11 cellular contexts compared by ENCODE assay signal in genomic region chr4:81260443-81261102, GRCh38. TPM values are rescaled to one million over a fixed set of nuclear protein-coding genes. Genes with fewer than 3 reads are reported as not detected.
DNase-seq lines count a peak whose midpoint lies in the region; ATAC-seq and TF ChIP-seq lines count a peak whose summit lies in the region.
"Had no signal": no experiment of that assay in that cellular context is flagged by ENCODE, and none has a peak within 500 bp of the region (broad histone marks: within the 10 kb centered on the region; RNA-seq: fewer than 3 reads in every experiment).

No MANE protein-coding gene starts in this region.

- no peak overlapping the region for H3K4me2 ChIP-seq in PC-3 (ENCODE audit: low read length)

- ATAC-seq in PC-3, result no peak
- peak; percentile 21 for ATAC-seq in foreskin keratinocyte
- no peak for ATAC-seq in GM21619 (IDR thresholded peaks at IDR 0.05; ENCODE audit: unreplicated experiment)
- ATAC-seq: activated T-helper 17 cell treated with anti-CD3 and anti-CD28 coated beads, Interleukin-2, amount 50 U/mL, for 72 hours had no signal

- H3K9me3 ChIP-seq in PC-3 (ENCODE audit: low read length), result no peaks in the 10 kb centered on the region
- H3K9me3 ChIP-seq: ovary had no signal

- CTCF ChIA-PET in PC-3 (lab: Charles Lee), result no interaction called here

- H3F3A ChIP-seq in PC-3 (ENCODE audit: low read length, unreplicated experiment), result no peaks in the 10 kb centered on the region

- peak; percentile 40; the same call in 2 of the 3 replicates for TF ChIP-seq CTCF in GM12872 (IDR thresholded peaks at IDR 0.05; ENCODE audit: insufficient read depth, low read depth, low read length)
- peak; percentile 66 for TF ChIP-seq CTCF in PC-3 (conservative IDR thresholded peaks at IDR 0.05; ENCODE audit: low read depth, low read length)
- peak; percentile 55 for TF ChIP-seq CTCF in foreskin keratinocyte (conservative IDR thresholded peaks at IDR 0.05)

- no peak overlapping the region for H3K4me3 ChIP-seq in PC-3 (ENCODE audit: low read length)
- H3K4me3 ChIP-seq: ovary had no signal

- H4K20me1 ChIP-seq in PC-3 (ENCODE audit: low read length), result no peaks in the 10 kb centered on the region

- no peak overlapping the region for H3K9ac ChIP-seq in PC-3 (ENCODE audit: low read length)

- H3K36me3 ChIP-seq in PC-3 (ENCODE audit: low read depth, low read length), result no peaks in the 10 kb centered on the region
- H3K36me3 ChIP-seq: ovary had no signal

- BruUV-seq in PC-3 (replicated peaks; lab: Mats Ljungman, UMichigan), result no TSS peak

- H2AFZ ChIP-seq in PC-3 (ENCODE audit: low read length), result no peak overlapping the region

- H3K4me1 ChIP-seq in PC-3 (ENCODE audit: insufficient read depth, low read length) (peaks cover 10% of the 10 kb centered on the region; the same call in 1 of the 2 replicates), foreskin keratinocyte (no peaks in the 10 kb centered on the region)

- peak; percentile 26 for DNase-seq in A172 (ENCODE audit: low spot score)
- peak; percentile 32 for DNase-seq in PC-3
- DNase-seq in foreskin keratinocyte, result no peak
- DNase-seq in NCI-H2171 (lab: John Stamatoyannopoulos, UW), result no peak
- no peak for DNase-seq in NCI-H1436 (lab: John Stamatoyannopoulos, UW)
- no peak for DNase-seq in cerebellum (ENCODE audit: low spot score)
- DNase-seq: islet precursor cell, ovary had no signal

- no peaks in the 10 kb centered on the region for H3K9me2 ChIP-seq in PC-3 (replicated peaks; ENCODE audit: low read length)

- no peaks in the 10 kb centered on the region for H3K79me2 ChIP-seq in PC-3 (ENCODE audit: low read length)

- POLR2A ChIA-PET in PC-3 (lab: Charles Lee; ENCODE audit: unreplicated experiment), result no interaction called here

- H3K27me3 ChIP-seq in PC-3 (ENCODE audit: low read length) (no peaks in the 10 kb centered on the region), foreskin keratinocyte (peaks cover 2% of the 10 kb centered on the region)
- H3K27me3 ChIP-seq: ovary had no signal

- intact Hi-C loops in PC-3 (cut with micrococcal nuclease), result loop anchor here (5.0 kb wide), 1 partner anchor 178 kb away; no protein-coding TSS in a partner anchor

- H3K27ac ChIP-seq in PC-3 (ENCODE audit: low read length) (no peak overlapping the region), foreskin keratinocyte (no peak overlapping the region)
- H3K27ac ChIP-seq: ovary had no signal

RNA-seq across cellular contexts. Expression of gene PRKG2, which starts 45.6 kb away (rescaled TPM):
- 0.02 and 0.05 TPM in 2 replicates for total RNA-seq in A172 (2014; rRNA removed; shearing (Covaris generic))
- total RNA-seq in PC-3 (2014; rRNA removed), result 0.40 and 0.55 TPM in 2 replicates
- 0.48 and 0.63 TPM in 2 replicates for total RNA-seq in foreskin keratinocyte
- 0.07 and 0.11 TPM in 2 replicates for polyA plus RNA-seq in foreskin keratinocyte
- 2.3 TPM for total RNA-seq in cerebellum

Comparison
In these comparisons a context has a peak if more than half of its experiments do, and no peak if none do; other contexts are left out.
1. DNase-seq: peak in A172 (single experiment) and PC-3 (single experiment); none in foreskin keratinocyte (0 of 2), NCI-H2171 (single experiment), NCI-H1436 (single experiment) and cerebellum (single experiment).
2. Peak in every context shown above with its lines, with median percentiles within 50 percentile points of each other: CTCF ChIP-seq.